17 cellular contexts compared by ENCODE assay signal in the genomic region with DNA sequence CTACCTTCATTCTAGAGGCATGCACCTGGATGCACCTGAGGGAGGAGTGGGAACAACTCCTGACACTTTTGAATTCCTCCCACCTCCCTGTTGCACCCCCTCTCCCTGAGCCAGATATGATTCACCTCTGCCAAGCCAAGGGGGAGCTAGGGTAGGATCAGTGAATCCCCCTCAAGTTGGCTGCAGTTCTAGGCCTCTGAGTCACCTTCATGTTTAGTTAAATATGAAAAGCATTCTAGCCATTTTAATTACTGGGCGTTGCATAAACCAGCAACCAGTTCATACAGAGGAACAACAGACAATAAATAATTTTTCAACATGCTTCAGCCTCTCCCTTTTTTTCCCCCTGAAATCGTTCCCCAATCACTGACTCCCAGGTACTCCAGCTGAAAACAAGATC.
DNase-seq lines count a peak whose midpoint lies in the region; ATAC-seq and TF ChIP-seq lines count a peak whose summit lies in the region.
"Had no signal": no experiment of that assay in that cellular context is flagged by ENCODE, and none has a peak within 500 bp of the region (broad histone marks: within the 10 kb centered on the region; RNA-seq: fewer than 3 reads in every experiment).

No MANE protein-coding gene starts in this region.

- H3K27ac ChIP-seq in testis: no peak overlapping the region
- H3K27ac ChIP-seq: BLaER1 had no signal

- peaks cover 2% of the 10 kb centered on the region for H3K36me3 Mint-ChIP-seq in mesothelial cell of epicardium
- H3K36me3 Mint-ChIP-seq: CD8-positive, alpha-beta memory T cell had no signal

- H3K27me3 Mint-ChIP-seq in mesothelial cell of epicardium (ENCODE audit: low read depth): no peaks in the 10 kb centered on the region
- H3K27me3 Mint-ChIP-seq: CD8-positive, alpha-beta memory T cell had no signal

- H3K4me3 ChIP-seq in adipocyte (ENCODE audit: low read length): no peak overlapping the region
- H3K4me3 ChIP-seq in testis: no peak overlapping the region
- H3K4me3 ChIP-seq: BLaER1 had no signal

- H3K36me3 ChIP-seq in adipocyte (ENCODE audit: control insufficient read depth, insufficient read depth, low read length, severe bottlenecking) (no peaks in the 10 kb centered on the region), testis (ENCODE audit: low read depth, missing control alignments) (no peaks in the 10 kb centered on the region)
- H3K36me3 ChIP-seq: BLaER1 had no signal

- TF ChIP-seq CTCF in mesothelial cell of epicardium (IDR thresholded peaks at IDR 0.05; ENCODE audit: unreplicated experiment): no peak
- no peak for TF ChIP-seq CTCF in testis (IDR thresholded peaks at IDR 0.05)

- 54 to 58% methylated on average over 2 of the region's 2 CpGs for WGBS in testis, 2 donors

- H3K27me3 ChIP-seq in adipocyte (replicated peaks; ENCODE audit: control insufficient read depth, insufficient read depth, low read length) (no peaks in the 10 kb centered on the region), testis (no peaks in the 10 kb centered on the region)
- H3K27me3 ChIP-seq: BLaER1 had no signal

- H3K4me3 Mint-ChIP-seq in mesothelial cell of epicardium: no peak overlapping the region
- H3K4me3 Mint-ChIP-seq: CD8-positive, alpha-beta memory T cell; H9 had no signal

- DNase-seq in ELR (ENCODE audit: low read depth): peak; percentile 44
- DNase-seq in LoVo (ENCODE audit: low spot score): peak; percentile 4
- DNase-seq in adipocyte (ENCODE audit: low read depth): peak; percentile 3
- peak in 1 of 2 experiments; percentile 38 for DNase-seq in mesothelial cell of epicardium (ENCODE audit: low spot score in 2 of 2, unreplicated experiment in 2 of 2)
- no peak for DNase-seq in stimulated activated CD4-positive, alpha-beta T cell treated with anti-CD3 and anti-CD28 coated beads, Interleukin-4, amount 100 ng/mL, for 24 hours
- DNase-seq in testis: no peak
- DNase-seq in stimulated activated CD4-positive, alpha-beta T cell treated with anti-CD3 and anti-CD28 coated beads, Interleukin-2, amount 100 ng/mL, for 48 hours: no peak
- DNase-seq: CD8-positive, alpha-beta memory T cell; H9; KBM-7; NCI-H1105; NCI-H1694 treated with DMSO at 0.1 percent for 48 hours; NCI-H446; NCI-H82; SW 1271 had no signal

- no peak overlapping the region for H3K9ac ChIP-seq in adipocyte (ENCODE audit: low read length)
- H3K9ac ChIP-seq: BLaER1 had no signal

- TF ChIP-seq POLR2A in testis (IDR thresholded peaks at IDR 0.05): no peak

- no peak for ATAC-seq in GM19397 (IDR thresholded peaks at IDR 0.05; ENCODE audit: unreplicated experiment)

- intact Hi-C loops in testis (cut with DNase I; ENCODE audit: low total_unique reads): no loop called here

- no peaks in the 10 kb centered on the region for H3K4me1 ChIP-seq in adipocyte (ENCODE audit: control insufficient read depth, insufficient read depth, low read length)
- no peaks in the 10 kb centered on the region for H3K4me1 ChIP-seq in testis
- H3K4me1 ChIP-seq: BLaER1 had no signal

- H3K27ac Mint-ChIP-seq in mesothelial cell of epicardium: peak overlapping the region; percentile 27
- H3K27ac Mint-ChIP-seq: CD8-positive, alpha-beta memory T cell; H9 had no signal

- H3K9me3 ChIP-seq in adipocyte (ENCODE audit: control insufficient read depth, low read length): no peaks in the 10 kb centered on the region
- H3K9me3 ChIP-seq in testis: no peaks in the 10 kb centered on the region
- H3K9me3 ChIP-seq: BLaER1 had no signal

- peaks cover 9% of the 10 kb centered on the region for H3K4me1 Mint-ChIP-seq in mesothelial cell of epicardium
- H3K4me1 Mint-ChIP-seq: CD8-positive, alpha-beta memory T cell; H9 had no signal

- H3K9me3 Mint-ChIP-seq in mesothelial cell of epicardium: peaks cover 12% of the 10 kb centered on the region
- H3K9me3 Mint-ChIP-seq: H9 had no signal

Comparison
In these comparisons a context has a peak if more than half of its experiments do, and no peak if none do; other contexts are left out.
1. DNase-seq: peak in ELR (single experiment), LoVo (single experiment) and adipocyte (single experiment); none in stimulated activated CD4-positive, alpha-beta T cell treated with anti-CD3 and anti-CD28 coated beads, Interleukin-4, amount 100 ng/mL, for 24 hours (single experiment), testis (single experiment) and stimulated activated CD4-positive, alpha-beta T cell treated with anti-CD3 and anti-CD28 coated beads, Interleukin-2, amount 100 ng/mL, for 48 hours (0 of 2).